ENCODE assay signal across 1 cellular context in genomic region chr4:17576932-17577659, GRCh38.
A peak's percentile ranks its signal among the peaks of the same experiment; 100 is the strongest.
TF ChIP-seq lines count a peak whose summit lies in the region.

Gene LAP3, plus strand, starts transcription at chr4:17577198. Its CDS starts 268 bp downstream, at chr4:17577466.

TF ChIP-seq in HepG2, 621 proteins besides CTCF, POLR2A, EP300 and RAD21 (continued from another document and continues in another):
- TF ChIP-seq HBP1 (CRISPR knock-in tag; IDR thresholded peaks at IDR 0.05; ENCODE audit: low read depth) (peak; percentile 25; the same call in 1 of the 2 replicates), TAF15 (IDR thresholded peaks at IDR 0.05; ENCODE audit: low read depth, low read length, poor library complexity, severe bottlenecking) (no peak), PREB (CRISPR knock-in tag; IDR thresholded peaks at IDR 0.05) (no peak), ARNT (IDR thresholded peaks at IDR 0.05) (no peak), GPN1 (CRISPR knock-in tag; IDR thresholded peaks at IDR 0.05; ENCODE audit: borderline replicate concordance) (no peak; the same call in 1 of the 2 replicates), ASH2L (IDR thresholded peaks at IDR 0.05; ENCODE audit: insufficient read length, low read depth, low read length) (peak; percentile 49), HMGXB4 (CRISPR knock-in tag; IDR thresholded peaks at IDR 0.05; ENCODE audit: borderline replicate concordance in 1 of 2, low read depth in 1 of 2) (peak; percentile 5 to 69; a peak in 2 of 4 replicates), CBX2 (IDR thresholded peaks at IDR 0.05; ENCODE audit: low read depth, low read length) (no peak), CBX2 (CRISPR knock-in tag; IDR thresholded peaks at IDR 0.05; ENCODE audit: low read depth) (no peak), RORA (CRISPR knock-in tag; IDR thresholded peaks at IDR 0.05) (no peak), ARID4A (CRISPR knock-in tag; IDR thresholded peaks at IDR 0.05; ENCODE audit: borderline replicate concordance) (peak; percentile 96), RFX5 (IDR thresholded peaks at IDR 0.05; ENCODE audit: low read depth, low read length) (peak; percentile 69; the same call in 1 of the 2 replicates), ZSCAN25 (CRISPR knock-in tag; IDR thresholded peaks at IDR 0.05) (no peak), SYNCRIP (IDR thresholded peaks at IDR 0.05; ENCODE audit: insufficient read depth, low read depth, low read length) (no peak), ZNF383 (CRISPR knock-in tag; IDR thresholded peaks at IDR 0.05; ENCODE audit: borderline replicate concordance) (no peak), THAP8 (CRISPR knock-in tag; IDR thresholded peaks at IDR 0.05; ENCODE audit: borderline replicate concordance) (no peak), DPF2 (CRISPR knock-in tag; IDR thresholded peaks at IDR 0.05; ENCODE audit: borderline replicate concordance, low read depth) (no peak), ZNF788 (CRISPR knock-in tag; IDR thresholded peaks at IDR 0.05; ENCODE audit: borderline replicate concordance) (no peak; the same call in 1 of the 2 replicates), NFAT5 (CRISPR knock-in tag; IDR thresholded peaks at IDR 0.05) (peak; percentile 74; the same call in 1 of the 2 replicates), HMGA1 (CRISPR knock-in tag; conservative IDR thresholded peaks at IDR 0.05) (no peak), ZNF512B (CRISPR knock-in tag; IDR thresholded peaks at IDR 0.05; ENCODE audit: borderline replicate concordance) (no peak), ZFYVE20 (CRISPR knock-in tag; IDR thresholded peaks at IDR 0.05; ENCODE audit: borderline replicate concordance, low read depth) (0 out of 2 replicates have a peak, but pooled peaks have one; percentile 50), KDM6A (CRISPR knock-in tag; IDR thresholded peaks at IDR 0.05; ENCODE audit: low read depth) (no peak), DNMT1 (CRISPR knock-in tag; IDR thresholded peaks at IDR 0.05) (no peak; the same call in 1 of the 2 replicates), ZNF205 (CRISPR knock-in tag; IDR thresholded peaks at IDR 0.05) (0 out of 2 replicates have a peak, but pooled peaks have one; percentile 71), FOXM1 (CRISPR knock-in tag; IDR thresholded peaks at IDR 0.05) (no peak), ZNF414 (CRISPR knock-in tag; IDR thresholded peaks at IDR 0.05) (no peak), HIC2 (CRISPR knock-in tag; IDR thresholded peaks at IDR 0.05; ENCODE audit: low read depth) (no peak), SNRNP70 (IDR thresholded peaks at IDR 0.05; ENCODE audit: low read depth, low read length) (no peak), FOXJ3 (CRISPR knock-in tag; IDR thresholded peaks at IDR 0.05; ENCODE audit: borderline replicate concordance) (no peak), ZNF782 (CRISPR knock-in tag; IDR thresholded peaks at IDR 0.05; ENCODE audit: borderline replicate concordance) (no peak; the same call in 1 of the 2 replicates), MAX (IDR thresholded peaks at IDR 0.05) (peak; percentile 100), YEATS4 (CRISPR knock-in tag; IDR thresholded peaks at IDR 0.05; ENCODE audit: borderline replicate concordance) (peak; percentile 77; the same call in 1 of the 2 replicates), GLI4 (CRISPR knock-in tag; IDR thresholded peaks at IDR 0.05; ENCODE audit: borderline replicate concordance) (no peak), ZNF674 (CRISPR knock-in tag; IDR thresholded peaks at IDR 0.05; ENCODE audit: low read depth) (no peak)
